8 cellular contexts compared by ENCODE assay signal in the genomic region with DNA sequence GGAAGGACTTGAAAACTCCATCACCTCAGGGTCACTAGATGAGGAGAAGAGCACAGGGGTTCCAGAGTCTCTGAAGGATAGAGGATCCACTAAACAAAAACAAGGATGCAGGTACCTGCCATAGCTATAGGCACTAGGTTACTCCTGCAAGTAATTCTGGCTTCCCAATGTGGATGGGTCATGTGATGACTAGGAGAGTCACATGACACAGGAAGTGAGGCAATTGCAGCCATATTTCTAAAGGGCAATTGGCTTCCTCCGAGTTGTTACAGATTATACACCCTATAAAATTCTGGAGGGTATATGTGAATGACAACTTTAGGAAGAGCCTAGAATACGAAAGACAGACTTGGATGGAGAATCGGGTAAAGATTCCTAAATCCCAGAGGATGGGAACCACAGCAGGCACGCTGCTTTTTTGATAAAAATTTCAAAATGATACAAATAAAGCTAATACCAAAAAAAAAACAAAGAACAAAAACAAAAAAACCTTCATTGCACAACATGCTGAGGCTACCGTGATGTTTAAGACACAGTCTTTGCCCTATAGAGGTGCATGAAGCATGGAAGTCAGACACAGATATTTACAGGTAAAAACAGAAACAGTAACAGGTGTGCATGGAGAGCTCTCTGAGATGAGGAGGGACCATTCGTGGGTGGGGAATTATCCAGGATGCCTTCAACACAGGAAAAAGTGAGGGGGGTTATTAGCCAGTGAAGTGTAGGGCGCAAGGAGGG. TPM values are rescaled to one million over a fixed set of nuclear protein-coding genes. Genes with fewer than 3 reads are reported as not detected.
DNase-seq lines count a peak whose midpoint lies in the region; ATAC-seq and TF ChIP-seq lines count a peak whose summit lies in the region.

No MANE protein-coding gene starts in this region.

- DNase-seq in NCI-H524 (lab: John Stamatoyannopoulos, UW): peak; percentile 11 to 62
- DNase-seq in NCI-H524 treated with DMSO at 0.1 percent for 48 hours (lab: John Stamatoyannopoulos, UW): no peak
- DNase-seq in NCI-H1930 (lab: John Stamatoyannopoulos, UW): peak; percentile 62 to 77
- no peak for DNase-seq in activated naive CD8-positive, alpha-beta T cell treated with anti-CD3 and anti-CD28 coated beads, Interleukin-2, amount 10 ng/mL, durations not matched to agents 7 days and 5 days
- peak; percentile 79 for DNase-seq in cardiac muscle cell (ENCODE audit: low read depth in 1 of 2, low spot score in 1 of 2)
- no peak for DNase-seq in progenitor cell of endocrine pancreas (ENCODE audit: low spot score, unreplicated experiment)

- no peaks in the 10 kb centered on the region for H3K36me3 ChIP-seq in cardiac muscle cell

- H3K27me3 ChIP-seq in cardiac muscle cell: no peaks in the 10 kb centered on the region

- H3K27ac Mint-ChIP-seq in activated naive CD8-positive, alpha-beta T cell treated with anti-CD3 and anti-CD28 coated beads, Interleukin-2, amount 10 ng/mL, durations not matched to agents 7 days and 5 days: peak overlapping the region; percentile 91
- peak overlapping the region; percentile 37 for H3K27ac Mint-ChIP-seq in progenitor cell of endocrine pancreas

- H3K27me3 Mint-ChIP-seq in activated naive CD8-positive, alpha-beta T cell treated with anti-CD3 and anti-CD28 coated beads, Interleukin-2, amount 10 ng/mL, durations not matched to agents 7 days and 5 days: no peaks in the 10 kb centered on the region
- no peaks in the 10 kb centered on the region for H3K27me3 Mint-ChIP-seq in progenitor cell of endocrine pancreas

- H3K36me3 Mint-ChIP-seq in activated naive CD8-positive, alpha-beta T cell treated with anti-CD3 and anti-CD28 coated beads, Interleukin-2, amount 10 ng/mL, durations not matched to agents 7 days and 5 days: peaks cover 9% of the 10 kb centered on the region
- H3K36me3 Mint-ChIP-seq in progenitor cell of endocrine pancreas (ENCODE audit: insufficient read depth): no peaks in the 10 kb centered on the region

- H3K4me3 Mint-ChIP-seq in activated naive CD8-positive, alpha-beta T cell treated with anti-CD3 and anti-CD28 coated beads, Interleukin-2, amount 10 ng/mL, durations not matched to agents 7 days and 5 days: peak overlapping the region; percentile 68
- peak overlapping the region; percentile 55 for H3K4me3 Mint-ChIP-seq in progenitor cell of endocrine pancreas (ENCODE audit: low read depth)

- peaks cover 24% of the 10 kb centered on the region for H3K4me1 Mint-ChIP-seq in activated naive CD8-positive, alpha-beta T cell treated with anti-CD3 and anti-CD28 coated beads, Interleukin-2, amount 10 ng/mL, durations not matched to agents 7 days and 5 days
- peaks cover 8% of the 10 kb centered on the region for H3K4me1 Mint-ChIP-seq in progenitor cell of endocrine pancreas (ENCODE audit: low read depth)

- peak overlapping the region; percentile 22 for H3K4me3 ChIP-seq in cardiac muscle cell

- no peaks in the 10 kb centered on the region for H3K9me3 ChIP-seq in cardiac muscle cell (ENCODE audit: low read depth)

- no peak for ATAC-seq in activated naive CD8-positive, alpha-beta T cell treated with anti-CD3 and anti-CD28 coated beads, Interleukin-2, amount 10 ng/mL, durations not matched to agents 7 days and 5 days (ENCODE audit: low read depth)
- ATAC-seq in GM21786 (IDR thresholded peaks at IDR 0.05; ENCODE audit: unreplicated experiment) (no peak), HG03095 (IDR thresholded peaks at IDR 0.05; ENCODE audit: unreplicated experiment) (no peak)

- TF ChIP-seq CTCF in cardiac muscle cell (IDR thresholded peaks at IDR 0.05; ENCODE audit: low read depth, low read length) (no peak), progenitor cell of endocrine pancreas (IDR thresholded peaks at IDR 0.05; ENCODE audit: unreplicated experiment) (no peak)

- no peaks in the 10 kb centered on the region for H3K9me3 Mint-ChIP-seq in activated naive CD8-positive, alpha-beta T cell treated with anti-CD3 and anti-CD28 coated beads, Interleukin-2, amount 10 ng/mL, durations not matched to agents 7 days and 5 days
- H3K9me3 Mint-ChIP-seq in progenitor cell of endocrine pancreas (ENCODE audit: low read depth): no peaks in the 10 kb centered on the region

- POLR2A ChIA-PET in activated naive CD8-positive, alpha-beta T cell treated with anti-CD3 and anti-CD28 coated beads, Interleukin-2, amount 10 ng/mL, durations not matched to agents 7 days and 5 days (lab: Charles Lee): interaction anchor here (0.5 to 2.9 kb wide), 4 partner anchors 11 to 62 kb away, joined by 4 to 17 read pairs (median 9); a partner anchor contains a TSS

- H3K4me1 ChIP-seq in cardiac muscle cell (ENCODE audit: low read depth): peaks cover 8% of the 10 kb centered on the region

- peak overlapping the region; percentile 45 for H3K27ac ChIP-seq in cardiac muscle cell

RNA-seq across cellular contexts. Expression of a gene that starts 10.5 kb away (rescaled TPM):
- 10 to 100 TPM; 31.5 to 31.7 TPM for total RNA-seq in activated naive CD8-positive, alpha-beta T cell treated with anti-CD3 and anti-CD28 coated beads, Interleukin-2, amount 10 ng/mL, durations not matched to agents 7 days and 5 days
- total RNA-seq in cardiac muscle cell: 24.7 and 45.0 TPM in 2 replicates
- 31.9 and 50.2 TPM in 2 replicates for polyA plus RNA-seq in cardiac muscle cell
- total RNA-seq in progenitor cell of endocrine pancreas: 38.1 and 38.7 TPM in 2 replicates

RNA-seq across cellular contexts. Expression of a gene that starts 11.3 kb away (rescaled TPM):
- 10 to 100 TPM; 25.1 to 26.3 TPM for total RNA-seq in activated naive CD8-positive, alpha-beta T cell treated with anti-CD3 and anti-CD28 coated beads, Interleukin-2, amount 10 ng/mL, durations not matched to agents 7 days and 5 days
- total RNA-seq in cardiac muscle cell (10.8 and 14.2 TPM in 2 replicates), progenitor cell of endocrine pancreas (46.0 and 52.2 TPM in 2 replicates)
- 9.4 and 15.1 TPM in 2 replicates for polyA plus RNA-seq in cardiac muscle cell

RNA-seq across cellular contexts. Expression of a gene that starts 36.3 kb away (rescaled TPM):
- 10 to 100 TPM; 26.0 to 29.4 TPM for total RNA-seq in activated naive CD8-positive, alpha-beta T cell treated with anti-CD3 and anti-CD28 coated beads, Interleukin-2, amount 10 ng/mL, durations not matched to agents 7 days and 5 days
- total RNA-seq in cardiac muscle cell: 39.5 and 46.2 TPM in 2 replicates
- 42.0 and 59.2 TPM in 2 replicates for polyA plus RNA-seq in cardiac muscle cell
- total RNA-seq in progenitor cell of endocrine pancreas: 58.4 and 59.0 TPM in 2 replicates

RNA-seq across cellular contexts. Expression of a gene that starts 43.1 kb away (rescaled TPM):
- 10 to 100 TPM; 81.7 to 84.2 TPM for total RNA-seq in activated naive CD8-positive, alpha-beta T cell treated with anti-CD3 and anti-CD28 coated beads, Interleukin-2, amount 10 ng/mL, durations not matched to agents 7 days and 5 days
- total RNA-seq in cardiac muscle cell (67.3 and 109 TPM in 2 replicates), progenitor cell of endocrine pancreas (53.1 and 57.1 TPM in 2 replicates)
- polyA plus RNA-seq in cardiac muscle cell: 100 and 172 TPM in 2 replicates

RNA-seq across cellular contexts. Expression of a gene that starts 45.4 kb away (rescaled TPM):
- total RNA-seq in activated naive CD8-positive, alpha-beta T cell treated with anti-CD3 and anti-CD28 coated beads, Interleukin-2, amount 10 ng/mL, durations not matched to agents 7 days and 5 days: 10 to 100 TPM; 12.4 to 13.4 TPM
- 3.6 and 5.4 TPM in 2 replicates for total RNA-seq in cardiac muscle cell
- polyA plus RNA-seq in cardiac muscle cell: 2.9 and 3.2 TPM in 2 replicates
- total RNA-seq in progenitor cell of endocrine pancreas: 21.1 and 25.7 TPM in 2 replicates

Comparison
In these comparisons a context has a peak if more than half of its experiments do, and no peak if none do; other contexts are left out.
1. DNase-seq: peak in NCI-H524 (2 of 2), NCI-H1930 (2 of 2) and cardiac muscle cell (2 of 2); none in NCI-H524 treated with DMSO at 0.1 percent for 48 hours (single experiment), activated naive CD8-positive, alpha-beta T cell treated with anti-CD3 and anti-CD28 coated beads, Interleukin-2, amount 10 ng/mL, durations not matched to agents 7 days and 5 days (single experiment) and progenitor cell of endocrine pancreas (single experiment).